ENCODE assay signal across 12 cellular contexts in genomic region chr20:61754976-61755778, GRCh38.
"Had no signal": no experiment of that assay in that cellular context is flagged by ENCODE, and none has a peak within 500 bp of the region (broad histone marks: within the 10 kb centered on the region; RNA-seq: fewer than 3 reads in every experiment).

No MANE protein-coding gene starts in this region.

- H3K27ac ChIP-seq: hepatocyte, ovary, tibial nerve had no signal

- H3K4me3 Mint-ChIP-seq: activated T-helper 1 cell treated with anti-CD3 and anti-CD28 coated beads, Interleukin-12 subunit alpha, Interleukin-12 subunit beta, Interleukin-2, Interleukin-4 antibody, amounts not matched to agents 30 ng/mL and 10 ng/mL and 1 ng/mL, durations not matched to agents 14 hours and 24 hours and 36 hours; neural crest cell; stimulated activated memory B cell treated with anti-CD40 and anti-IgM and Interleukin-4, amounts not matched to agents 10 μg/mL and 1 μg/mL and 100 μg/mL, for 72 hours had no signal

- H3K9me3 ChIP-seq: ovary had no signal

- H3K27me3 Mint-ChIP-seq: stimulated activated memory B cell treated with anti-CD40 and anti-IgM and Interleukin-4, amounts not matched to agents 10 μg/mL and 1 μg/mL and 100 μg/mL, for 72 hours had no signal

- H3K36me3 Mint-ChIP-seq: stimulated activated memory B cell treated with anti-CD40 and anti-IgM and Interleukin-4, amounts not matched to agents 10 μg/mL and 1 μg/mL and 100 μg/mL, for 72 hours had no signal

- H3K27ac Mint-ChIP-seq: activated T-helper 1 cell treated with anti-CD3 and anti-CD28 coated beads, Interleukin-12 subunit alpha, Interleukin-12 subunit beta, Interleukin-2, Interleukin-4 antibody, amounts not matched to agents 30 ng/mL and 10 ng/mL and 1 ng/mL, durations not matched to agents 14 hours and 24 hours and 36 hours; stimulated activated memory B cell treated with anti-CD40 and anti-IgM and Interleukin-4, amounts not matched to agents 10 μg/mL and 1 μg/mL and 100 μg/mL, for 72 hours had no signal

- H3K4me3 ChIP-seq: hepatocyte, ovary, tibial nerve had no signal

- DNase-seq: activated CD4-positive, alpha-beta T cell treated with anti-CD3 and anti-CD28 coated beads, Interleukin-2, amount 50 U/mL, for 1 hour; activated CD4-positive, CD25-positive, alpha-beta regulatory T cell; activated CD8-positive, alpha-beta memory T cell treated with anti-CD3 and anti-CD28 coated beads for 24 hours; ovary; stimulated activated CD4-positive, alpha-beta T cell treated with anti-CD3 and anti-CD28 coated beads, Interleukin-2, amount 100 ng/mL, for 48 hours had no signal

- FAIRE-seq: astrocyte, endometrium had no signal

- H3K27me3 ChIP-seq: hepatocyte, ovary, tibial nerve had no signal

- H3K4me2 ChIP-seq: hepatocyte had no signal

- H2AFZ ChIP-seq: hepatocyte had no signal

- H3K4me1 Mint-ChIP-seq: stimulated activated memory B cell treated with anti-CD40 and anti-IgM and Interleukin-4, amounts not matched to agents 10 μg/mL and 1 μg/mL and 100 μg/mL, for 72 hours had no signal

- H3K36me3 ChIP-seq: ovary, tibial nerve had no signal
